13 cellular contexts compared by ENCODE assay signal in the genomic region with DNA sequence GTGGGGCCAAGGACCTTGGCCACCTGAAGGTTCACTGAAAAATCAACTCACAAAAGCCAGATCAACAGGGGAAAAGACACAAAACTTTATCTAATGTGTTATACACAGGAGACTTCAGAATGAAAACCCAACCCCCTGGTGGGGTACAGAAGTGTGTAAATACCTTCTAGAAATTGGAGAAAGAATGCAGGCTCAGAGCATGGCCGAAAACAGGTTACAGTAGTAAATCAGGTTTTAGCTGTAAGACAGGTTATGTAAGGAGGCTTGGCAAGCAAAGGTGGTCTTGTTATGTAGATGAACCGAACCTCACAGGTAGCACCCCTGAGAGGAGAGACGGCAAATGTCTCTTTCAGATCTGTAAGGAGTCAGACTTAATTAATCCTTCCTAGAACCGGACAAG. TPM values are rescaled to one million over a fixed set of nuclear protein-coding genes. Genes with fewer than 3 reads are reported as not detected.
DNase-seq lines count a peak whose midpoint lies in the region; ATAC-seq and TF ChIP-seq lines count a peak whose summit lies in the region.
"Had no signal": no experiment of that assay in that cellular context is flagged by ENCODE, and none has a peak within 500 bp of the region (broad histone marks: within the 10 kb centered on the region; RNA-seq: fewer than 3 reads in every experiment).

No MANE protein-coding gene starts in this region.

- H3K9me3 Mint-ChIP-seq in endodermal cell = no peaks in the 10 kb centered on the region
- H3K9me3 Mint-ChIP-seq: T-helper 1 cell treated with Interleukin-12 subunit alpha and Interleukin-12 subunit beta and Interleukin-4 antibody, amounts not matched to agents 30 μg/mL and 1 μg/mL, for 36 hours had no signal

- H3K4me1 ChIP-seq in HUES6 (ENCODE audit: control insufficient read depth, insufficient read depth, low read length) (peaks cover 81% of the 10 kb centered on the region), endodermal cell (ENCODE audit: control insufficient read depth, insufficient read depth, low read length) (peaks cover 32% of the 10 kb centered on the region), mucosa of rectum (ENCODE audit: control insufficient read depth in 2 of 2, insufficient read depth in 2 of 2, low read length in 2 of 2) (peaks cover 24 to 47% of the 10 kb centered on the region in 2 donors)

- peak overlapping the region; percentile 11 for H3K4me3 Mint-ChIP-seq in endodermal cell
- H3K4me3 Mint-ChIP-seq: T-helper 1 cell treated with Interleukin-12 subunit alpha and Interleukin-12 subunit beta and Interleukin-4 antibody, amounts not matched to agents 30 μg/mL and 1 μg/mL, for 36 hours had no signal

- 21 to 28% methylated on average over 3 to 4 of the region's 4 CpGs for WGBS in endodermal cell (ENCODE audit: insufficient coverage in 1 of 2, insufficient read length in 1 of 2), 2 experiments

- H3K27ac Mint-ChIP-seq in endodermal cell = peak overlapping the region; percentile 7
- H3K27ac Mint-ChIP-seq: T-helper 1 cell treated with Interleukin-12 subunit alpha and Interleukin-12 subunit beta and Interleukin-4 antibody, amounts not matched to agents 30 μg/mL and 1 μg/mL, for 36 hours had no signal

- no peaks in the 10 kb centered on the region for H3K36me3 Mint-ChIP-seq in endodermal cell (ENCODE audit: low read depth)

- peak overlapping the region; percentile 48 for H3K9ac ChIP-seq in HUES6 (ENCODE audit: low read length)
- no peak overlapping the region for H3K9ac ChIP-seq in endodermal cell (ENCODE audit: extremely low read depth, low read length, poor library complexity, severe bottlenecking)
- H3K9ac ChIP-seq in mucosa of rectum (ENCODE audit: low read depth in 1 of 2, low read length in 2 of 2) = peak overlapping the region in 1 of 2 donors; percentile 5
- H3K9ac ChIP-seq: BLaER1 had no signal

- peaks cover 67% of the 10 kb centered on the region for H3K4me1 Mint-ChIP-seq in endodermal cell

- H3K36me3 ChIP-seq in HUES6 (ENCODE audit: control insufficient read depth, insufficient read depth, low read length) (no peaks in the 10 kb centered on the region), endodermal cell (ENCODE audit: control insufficient read depth, insufficient read depth, low read length) (no peaks in the 10 kb centered on the region), mucosa of rectum (ENCODE audit: control insufficient read depth in 2 of 2, insufficient read depth in 2 of 2, low read length in 2 of 2) (no peaks in the 10 kb centered on the region)
- H3K36me3 ChIP-seq: BLaER1 had no signal

- DNase-seq in endodermal cell (peak; percentile 75), GDM1 (lab: John Stamatoyannopoulos, UW) (no peak), NK-92 (lab: John Stamatoyannopoulos, UW; ENCODE audit: unreplicated experiment) (no peak)
- DNase-seq: activated CD4-positive, alpha-beta T cell treated with anti-CD3 and anti-CD28 coated beads, Interleukin-2, amount 50 U/mL, for 4 hours; activated effector memory CD4-positive, alpha-beta T cell treated with anti-CD3 and anti-CD28 coated beads, Interleukin-2, amount 50 U/mL, for 16 hours; Kasumi-1 had no signal

- peak overlapping the region; percentile 35 for H3K4me3 ChIP-seq in HUES6 (ENCODE audit: low read depth, low read length)
- no peak overlapping the region for H3K4me3 ChIP-seq in endodermal cell (ENCODE audit: low read length)
- H3K4me3 ChIP-seq in mucosa of rectum (ENCODE audit: low read length in 2 of 2) = peak overlapping the region in 1 of 2 donors; percentile 37
- H3K4me3 ChIP-seq: BLaER1 had no signal

- no peaks in the 10 kb centered on the region for H3K27me3 Mint-ChIP-seq in endodermal cell (ENCODE audit: insufficient read depth)

- H3K27me3 ChIP-seq in HUES6 (ENCODE audit: control insufficient read depth, insufficient read depth, low read length) (no peaks in the 10 kb centered on the region), endodermal cell (ENCODE audit: control insufficient read depth, insufficient read depth, low read length, poor library complexity, severe bottlenecking) (no peaks in the 10 kb centered on the region), mucosa of rectum (ENCODE audit: control insufficient read depth in 2 of 2, insufficient read depth in 2 of 2, low read length in 2 of 2) (no peaks in the 10 kb centered on the region)
- H3K27me3 ChIP-seq: BLaER1 had no signal

- no peak for ATAC-seq in GM18498 (IDR thresholded peaks at IDR 0.05; ENCODE audit: unreplicated experiment)
- no peak for ATAC-seq in HG03342 (IDR thresholded peaks at IDR 0.05; ENCODE audit: unreplicated experiment)

- peak overlapping the region; percentile 21; the same call in 1 of the 2 replicates for H3K27ac ChIP-seq in C4-2B
- H3K27ac ChIP-seq in HUES6 (ENCODE audit: low read depth, low read length) = peak overlapping the region; percentile 86
- H3K27ac ChIP-seq in endodermal cell (ENCODE audit: low read depth, low read length) = peak overlapping the region; percentile 72
- H3K27ac ChIP-seq in mucosa of rectum (ENCODE audit: low read depth in 2 of 2, low read length in 2 of 2) = peak overlapping the region; percentile 20 to 56
- H3K27ac ChIP-seq: BLaER1 had no signal

- H3K9me3 ChIP-seq in HUES6 (ENCODE audit: control insufficient read depth, insufficient read depth, low read depth, low read length) (no peaks in the 10 kb centered on the region), endodermal cell (ENCODE audit: control insufficient read depth, low read length) (no peaks in the 10 kb centered on the region), mucosa of rectum (ENCODE audit: control insufficient read depth in 2 of 2, low read length in 2 of 2) (no peaks in the 10 kb centered on the region)
- H3K9me3 ChIP-seq: BLaER1 had no signal

- no peak for TF ChIP-seq CTCF in C4-2B (conservative IDR thresholded peaks at IDR 0.05)
- TF ChIP-seq CTCF in endodermal cell (conservative IDR thresholded peaks at IDR 0.05) = no peak

RNA-seq across cellular contexts. Expression of a gene that starts 10.0 kb away (rescaled TPM):
- total RNA-seq in endodermal cell = 10 to 100 TPM; 57.9 to 70.1 TPM
- polyA plus RNA-seq in endodermal cell (2013, experiment 1 of 2) = 143 TPM
- polyA plus RNA-seq in endodermal cell (2013, experiment 2 of 2) = 152 TPM

Comparison
In these comparisons a context has a peak if more than half of its experiments do, and no peak if none do; other contexts are left out.
1. H3K27ac ChIP-seq: peak in every context shown above with its lines; median percentile 86 in HUES6; 72 in endodermal cell; 38 in mucosa of rectum; 21 in C4-2B.